In the genomic region with DNA sequence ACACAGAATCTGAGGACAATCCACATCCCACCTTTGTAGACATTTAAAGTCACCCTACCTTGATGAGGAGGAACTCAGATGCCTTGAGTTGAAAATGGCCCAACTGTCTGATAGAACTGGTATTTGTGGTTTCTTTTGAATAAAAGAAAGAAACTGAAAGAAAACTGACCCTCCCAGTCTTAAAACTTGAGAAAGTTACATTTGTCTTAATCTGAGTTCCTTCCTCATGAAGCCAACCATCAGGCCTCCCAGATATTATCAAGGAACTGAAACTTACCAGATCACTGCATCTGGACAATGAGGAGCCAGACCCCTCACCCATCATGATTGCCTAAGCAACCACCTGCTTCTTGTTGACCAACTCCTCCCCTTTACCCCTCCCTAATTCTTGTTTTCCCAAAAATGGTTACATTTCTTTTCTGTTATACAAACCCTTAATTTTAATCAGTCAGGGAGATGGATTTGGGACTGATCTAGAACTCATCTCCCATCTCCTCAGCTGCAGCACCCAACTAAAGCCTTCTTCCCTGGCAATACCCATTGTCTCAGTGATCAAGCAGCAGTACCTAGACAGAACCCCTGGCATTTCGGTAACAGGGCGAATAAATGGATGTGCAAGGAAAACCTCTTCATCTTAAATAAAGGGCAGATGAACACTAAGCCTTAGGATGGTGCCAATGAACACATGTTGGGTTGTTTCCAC, we compare ENCODE assay signal across 12 cellular contexts.
DNase-seq lines count a peak whose midpoint lies in the region; ATAC-seq, FAIRE-seq and TF ChIP-seq lines count a peak whose summit lies in the region.
"Had no signal": no experiment of that assay in that cellular context is flagged by ENCODE, and none has a peak within 500 bp of the region (broad histone marks: within the 10 kb centered on the region; RNA-seq: fewer than 3 reads in every experiment).

No MANE protein-coding gene starts in this region.

- peaks cover 32% of the 10 kb centered on the region for H3K9me3 Mint-ChIP-seq in activated naive CD8-positive, alpha-beta T cell treated with anti-CD3 and anti-CD28 coated beads, Interleukin-2, amount 10 ng/mL, durations not matched to agents 7 days and 5 days

- DNase-seq in GM12892 (ENCODE audit: insufficient read length) (no peak), foreskin keratinocyte (no peak), anterior cingulate cortex (lab: John Stamatoyannopoulos, UW) (no peak)
- no peak for DNase-seq in activated naive CD8-positive, alpha-beta T cell treated with anti-CD3 and anti-CD28 coated beads, Interleukin-2, amount 10 ng/mL, durations not matched to agents 7 days and 5 days
- DNase-seq in activated CD4-positive, CD25-positive, alpha-beta regulatory T cell treated with anti-CD3 and anti-CD28 coated beads, Interleukin-2, amount 50 U/mL, for 72 hours, result no peak
- DNase-seq: mesenchymal stem cell, NCI-H1417 treated with DMSO at 0.1 percent for 48 hours, PC-3 had no signal

- no peak overlapping the region for H3K4me3 Mint-ChIP-seq in activated naive CD8-positive, alpha-beta T cell treated with anti-CD3 and anti-CD28 coated beads, Interleukin-2, amount 10 ng/mL, durations not matched to agents 7 days and 5 days

- POLR2A ChIA-PET in activated naive CD8-positive, alpha-beta T cell treated with anti-CD3 and anti-CD28 coated beads, Interleukin-2, amount 10 ng/mL, durations not matched to agents 7 days and 5 days (lab: Charles Lee), result interaction anchor here (1.1 kb wide), 1 partner anchor 73 kb away, joined by 4 read pairs; no protein-coding TSS in a partner anchor

- H3K4me1 Mint-ChIP-seq in activated naive CD8-positive, alpha-beta T cell treated with anti-CD3 and anti-CD28 coated beads, Interleukin-2, amount 10 ng/mL, durations not matched to agents 7 days and 5 days, result peaks cover 29% of the 10 kb centered on the region

- H3K4me1 ChIP-seq in BLaER1 treated with 17β-estradiol and CSF1 and Interleukin-3, amounts not matched to agents 10 nM and 100 nM, result peaks cover 8 to 29% (median 14%) of the 10 kb centered on the region in 10 experiments; a peak in 17 of 20 replicates
- H3K4me1 ChIP-seq in foreskin keratinocyte, result no peaks in the 10 kb centered on the region
- H3K4me1 ChIP-seq: HAP-1 had no signal

- no peaks in the 10 kb centered on the region for H3K27me3 Mint-ChIP-seq in activated naive CD8-positive, alpha-beta T cell treated with anti-CD3 and anti-CD28 coated beads, Interleukin-2, amount 10 ng/mL, durations not matched to agents 7 days and 5 days

- H3K36me3 Mint-ChIP-seq in activated naive CD8-positive, alpha-beta T cell treated with anti-CD3 and anti-CD28 coated beads, Interleukin-2, amount 10 ng/mL, durations not matched to agents 7 days and 5 days, result peaks cover 57% of the 10 kb centered on the region

- H3K36me3 ChIP-seq in BLaER1 treated with 17β-estradiol and CSF1 and Interleukin-3, amounts not matched to agents 10 nM and 100 nM, result peaks cover 0 to 19% (median 8%) of the 10 kb centered on the region in 11 experiments; a peak in 13 of 22 replicates
- H3K36me3 ChIP-seq: HAP-1 had no signal

- H3K4me2 ChIP-seq in BLaER1 treated with 17β-estradiol and CSF1 and Interleukin-3, amounts not matched to agents 10 nM and 100 nM, result peak overlapping the region; percentile 16 to 64 (median 38); a peak in 16 of 22 replicates

- H3K27me3 ChIP-seq in BLaER1 treated with 17β-estradiol and CSF1 and Interleukin-3, amounts not matched to agents 10 nM and 100 nM, result no peaks in the 10 kb centered on the region
- no peaks in the 10 kb centered on the region for H3K27me3 ChIP-seq in foreskin keratinocyte

- no peak for TF ChIP-seq POLR2A in GM12892 (IDR thresholded peaks at IDR 0.05; ENCODE audit: low read depth, low read length)

- peak overlapping the region; percentile 64 for H3K27ac Mint-ChIP-seq in activated naive CD8-positive, alpha-beta T cell treated with anti-CD3 and anti-CD28 coated beads, Interleukin-2, amount 10 ng/mL, durations not matched to agents 7 days and 5 days

- peak; percentile 44 for FAIRE-seq in GM12892 (lab: Jason Lieb, UNC)

- peak; percentile 44 for ATAC-seq in HG03378 (IDR thresholded peaks at IDR 0.05; ENCODE audit: unreplicated experiment)
- no peak for ATAC-seq in activated naive CD8-positive, alpha-beta T cell treated with anti-CD3 and anti-CD28 coated beads, Interleukin-2, amount 10 ng/mL, durations not matched to agents 7 days and 5 days (ENCODE audit: low read depth)
- ATAC-seq in foreskin keratinocyte, result no peak
- no peak for ATAC-seq in GM21447 (IDR thresholded peaks at IDR 0.05; ENCODE audit: unreplicated experiment)
- ATAC-seq: PC-3 had no signal

- peaks cover 98 to 100% (median 100%) of the 10 kb centered on the region in 11 experiments for H3K9me3 ChIP-seq in BLaER1 treated with 17β-estradiol and CSF1 and Interleukin-3, amounts not matched to agents 10 nM and 100 nM (replicated peaks in 1 of 11)
- H3K9me3 ChIP-seq: HAP-1 had no signal

- peak overlapping the region; percentile 22 to 56 (median 34); a peak in 18 of 20 replicates for H3K4me3 ChIP-seq in BLaER1 treated with 17β-estradiol and CSF1 and Interleukin-3, amounts not matched to agents 10 nM and 100 nM
- H3K4me3 ChIP-seq: HAP-1 had no signal

- no peaks in the 10 kb centered on the region for H4K20me1 ChIP-seq in BLaER1 treated with 17β-estradiol and CSF1 and Interleukin-3, amounts not matched to agents 10 nM and 100 nM

- peak overlapping the region; percentile 69 to 86 (median 77); a peak in 21 of 22 replicates for H3K27ac ChIP-seq in BLaER1 treated with 17β-estradiol and CSF1 and Interleukin-3, amounts not matched to agents 10 nM and 100 nM
- no peak overlapping the region for H3K27ac ChIP-seq in foreskin keratinocyte

- no peak for TF ChIP-seq CTCF in foreskin keratinocyte (conservative IDR thresholded peaks at IDR 0.05)

- peak overlapping the region; percentile 3 to 76 (median 51); a peak in 16 of 22 replicates for H3K9ac ChIP-seq in BLaER1 treated with 17β-estradiol and CSF1 and Interleukin-3, amounts not matched to agents 10 nM and 100 nM
